8 cellular contexts compared by ENCODE assay signal in the genomic region with DNA sequence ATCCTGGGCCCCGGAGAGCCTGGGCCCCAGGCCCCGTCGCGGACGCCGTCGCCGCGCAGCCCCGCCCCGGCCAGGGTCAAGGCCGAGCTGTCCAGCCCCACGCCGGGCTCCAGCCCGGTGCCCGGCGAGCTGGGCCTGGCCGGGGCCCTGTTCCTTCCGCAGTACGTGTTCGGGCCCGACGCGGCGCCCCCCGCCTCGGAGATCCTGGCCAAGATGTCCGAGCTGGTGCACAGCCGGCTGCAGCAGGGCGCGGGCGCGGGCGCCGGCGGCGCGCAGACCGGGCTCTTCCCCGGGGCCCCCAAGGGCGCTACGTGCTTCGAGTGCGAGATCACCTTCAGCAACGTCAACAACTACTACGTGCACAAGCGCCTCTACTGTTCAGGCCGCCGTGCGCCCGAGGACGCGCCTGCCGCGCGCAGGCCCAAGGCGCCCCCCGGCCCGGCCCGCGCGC. TPM values are rescaled to one million over a fixed set of nuclear protein-coding genes. Genes with fewer than 3 reads are reported as not detected.
DNase-seq lines count a peak whose midpoint lies in the region; ATAC-seq and TF ChIP-seq lines count a peak whose summit lies in the region.

No MANE protein-coding gene starts in this region.

- H3K27ac ChIP-seq in HUES48 (ENCODE audit: low read depth, low read length) (peak overlapping the region; percentile 59), layer of hippocampus (ENCODE audit: low read depth, low read length) (peak overlapping the region; percentile 46), suprapubic skin (no peak overlapping the region)

- H3K4me1 ChIP-seq in HUES48 (ENCODE audit: control insufficient read depth, insufficient read depth, low read length) (no peaks in the 10 kb centered on the region), suprapubic skin (peaks cover 25% of the 10 kb centered on the region)

- POLR2A ChIA-PET in activated CD4-positive, alpha-beta memory T cell treated with anti-CD3 and anti-CD28 coated beads, Interleukin-2, amount 10 ng/mL, durations not matched to agents 7 days and 5 days (lab: Charles Lee) = interaction anchor here (1.5 to 1.9 kb wide), 2 partner anchors 36 to 81 kb away, joined by 5 read pairs; partner anchors contain the start of genes ZC3H18 and ZFPM1

- no CpG with 5 or more reads among the region's 62 CpGs for WGBS in suprapubic skin

- H3K36me3 ChIP-seq in HUES48 (ENCODE audit: control insufficient read depth, insufficient read depth, low read length) (peaks cover 9% of the 10 kb centered on the region; the same call in 1 of the 2 replicates), suprapubic skin (no peaks in the 10 kb centered on the region)

- H3K9me3 Mint-ChIP-seq in activated CD4-positive, alpha-beta memory T cell treated with anti-CD3 and anti-CD28 coated beads, Interleukin-2, amount 10 ng/mL, durations not matched to agents 7 days and 5 days = no peaks in the 10 kb centered on the region
- H3K9me3 Mint-ChIP-seq in activated naive CD4-positive, alpha-beta T cell treated with anti-CD3 and anti-CD28 coated beads for 36 hours = no peaks in the 10 kb centered on the region

- intact Hi-C loops in activated naive CD4-positive, alpha-beta T cell treated with anti-CD3 and anti-CD28 coated beads for 36 hours (cut with micrococcal nuclease) = no loop called here

- peak overlapping the region; percentile 12; the same call in 1 of the 2 replicates for H3K9ac ChIP-seq in HUES48 (ENCODE audit: low read depth, low read length)

- DNase-seq in dedifferentiated amniotic fluid mesenchymal stem cell (ENCODE audit: extremely low spot score) (peak; percentile 33), suprapubic skin (ENCODE audit: low spot score in 2 of 2) (no peak)
- no peak for DNase-seq in activated CD4-positive, alpha-beta memory T cell treated with anti-CD3 and anti-CD28 coated beads, Interleukin-2, amount 10 ng/mL, durations not matched to agents 7 days and 5 days
- no peak for DNase-seq in activated naive CD4-positive, alpha-beta T cell treated with anti-CD3 and anti-CD28 coated beads for 36 hours
- no peak for DNase-seq in activated CD4-positive, alpha-beta T cell treated with anti-CD3 and anti-CD28 coated beads, Interleukin-2, amount 50 U/mL, for 4 hours

- no peak overlapping the region for H3K27ac Mint-ChIP-seq in activated CD4-positive, alpha-beta memory T cell treated with anti-CD3 and anti-CD28 coated beads, Interleukin-2, amount 10 ng/mL, durations not matched to agents 7 days and 5 days
- H3K27ac Mint-ChIP-seq in activated naive CD4-positive, alpha-beta T cell treated with anti-CD3 and anti-CD28 coated beads for 36 hours = no peak overlapping the region

- peaks cover 3% of the 10 kb centered on the region for H3K4me1 Mint-ChIP-seq in activated CD4-positive, alpha-beta memory T cell treated with anti-CD3 and anti-CD28 coated beads, Interleukin-2, amount 10 ng/mL, durations not matched to agents 7 days and 5 days
- peaks cover 8% of the 10 kb centered on the region for H3K4me1 Mint-ChIP-seq in activated naive CD4-positive, alpha-beta T cell treated with anti-CD3 and anti-CD28 coated beads for 36 hours (ENCODE audit: low read depth)

- TF ChIP-seq CTCF in suprapubic skin (IDR thresholded peaks at IDR 0.05) = no peak

- H3K4me3 Mint-ChIP-seq in activated CD4-positive, alpha-beta memory T cell treated with anti-CD3 and anti-CD28 coated beads, Interleukin-2, amount 10 ng/mL, durations not matched to agents 7 days and 5 days = no peak overlapping the region
- no peak overlapping the region for H3K4me3 Mint-ChIP-seq in activated naive CD4-positive, alpha-beta T cell treated with anti-CD3 and anti-CD28 coated beads for 36 hours

- CTCF ChIA-PET in activated CD4-positive, alpha-beta memory T cell treated with anti-CD3 and anti-CD28 coated beads, Interleukin-2, amount 10 ng/mL, durations not matched to agents 7 days and 5 days (lab: Charles Lee) = no interaction called here
- CTCF ChIA-PET in activated naive CD4-positive, alpha-beta T cell treated with anti-CD3 and anti-CD28 coated beads for 36 hours (lab: Charles Lee) = no interaction called here

- no peaks in the 10 kb centered on the region for H3K27me3 Mint-ChIP-seq in activated CD4-positive, alpha-beta memory T cell treated with anti-CD3 and anti-CD28 coated beads, Interleukin-2, amount 10 ng/mL, durations not matched to agents 7 days and 5 days
- H3K27me3 Mint-ChIP-seq in activated naive CD4-positive, alpha-beta T cell treated with anti-CD3 and anti-CD28 coated beads for 36 hours (ENCODE audit: low read depth) = no peaks in the 10 kb centered on the region

- no peak for TF ChIP-seq POLR2A in suprapubic skin (IDR thresholded peaks at IDR 0.05)

- TF ChIP-seq EP300 in suprapubic skin (IDR thresholded peaks at IDR 0.05) = no peak

- H3K4me3 ChIP-seq in HUES48 (ENCODE audit: low read depth, low read length) = peak overlapping the region; percentile 64; the same call in 1 of the 2 replicates
- H3K4me3 ChIP-seq in suprapubic skin = peak overlapping the region; percentile 78

- no peaks in the 10 kb centered on the region for H3K9me3 ChIP-seq in HUES48 (ENCODE audit: control insufficient read depth, insufficient read depth, low read length)
- H3K9me3 ChIP-seq in suprapubic skin = no peaks in the 10 kb centered on the region

- H3K27me3 ChIP-seq in HUES48 (ENCODE audit: control insufficient read depth, insufficient read depth, low read length) = no peaks in the 10 kb centered on the region
- H3K27me3 ChIP-seq in layer of hippocampus (ENCODE audit: control insufficient read depth, insufficient read depth, low read length) = no peaks in the 10 kb centered on the region
- peaks cover 11% of the 10 kb centered on the region for H3K27me3 ChIP-seq in suprapubic skin

- no peak for ATAC-seq in HG03135 (IDR thresholded peaks at IDR 0.05; ENCODE audit: unreplicated experiment)

- H3K36me3 Mint-ChIP-seq in activated CD4-positive, alpha-beta memory T cell treated with anti-CD3 and anti-CD28 coated beads, Interleukin-2, amount 10 ng/mL, durations not matched to agents 7 days and 5 days (ENCODE audit: low read depth) = peaks cover 3% of the 10 kb centered on the region
- H3K36me3 Mint-ChIP-seq in activated naive CD4-positive, alpha-beta T cell treated with anti-CD3 and anti-CD28 coated beads for 36 hours (ENCODE audit: low read depth) = peaks cover 4% of the 10 kb centered on the region

RNA-seq across cellular contexts. Expression of gene ZC3H18, which starts 36.8 kb away (rescaled TPM):
- total RNA-seq in suprapubic skin = 10 to 100 TPM; 15.7 to 20.8 (median 20.3) TPM
- 10 to 100 TPM; 75.9 to 78.6 TPM for total RNA-seq in activated CD4-positive, alpha-beta memory T cell treated with anti-CD3 and anti-CD28 coated beads, Interleukin-2, amount 10 ng/mL, durations not matched to agents 7 days and 5 days
- total RNA-seq in activated naive CD4-positive, alpha-beta T cell treated with anti-CD3 and anti-CD28 coated beads for 36 hours = 10 to 100 TPM; 55.8 to 58.5 TPM
